ENCODE assay signal across 7 cellular contexts in the genomic region with DNA sequence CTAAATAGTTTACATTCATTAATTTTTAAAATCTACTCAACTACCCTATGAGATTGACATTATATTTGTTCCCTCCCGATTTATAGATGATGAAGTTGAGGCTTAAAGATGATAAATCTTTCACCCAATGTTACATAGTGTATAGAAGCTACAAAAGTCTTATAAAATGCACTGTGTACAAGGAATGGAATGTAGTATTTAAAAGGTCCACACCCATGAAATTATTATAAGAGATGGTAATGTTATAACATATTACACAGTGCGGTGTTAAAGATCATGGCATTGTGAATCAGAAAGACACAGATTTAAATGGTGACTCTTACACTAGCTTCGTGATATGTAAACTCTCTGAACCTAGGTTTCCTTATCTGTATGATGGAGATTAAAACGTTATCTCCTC.
"Had no signal": no experiment of that assay in that cellular context is flagged by ENCODE, and none has a peak within 500 bp of the region (broad histone marks: within the 10 kb centered on the region; RNA-seq: fewer than 3 reads in every experiment).

No MANE protein-coding gene starts in this region.

- H3K36me3 Mint-ChIP-seq: IgD-negative memory B cell had no signal

- H3K4me3 ChIP-seq: K562 had no signal

- H3K27ac Mint-ChIP-seq: IgD-negative memory B cell had no signal

- DNase-seq: IMR-90, KBM-7, KG1 had no signal

- H3K4me3 Mint-ChIP-seq: IgD-negative memory B cell had no signal

- H3K27me3 Mint-ChIP-seq: IgD-negative memory B cell had no signal

- H3K27ac ChIP-seq: HL-60 had no signal

- ATAC-seq: HepG2 had no signal
